2 cellular contexts compared by ENCODE assay signal in the genomic region with DNA sequence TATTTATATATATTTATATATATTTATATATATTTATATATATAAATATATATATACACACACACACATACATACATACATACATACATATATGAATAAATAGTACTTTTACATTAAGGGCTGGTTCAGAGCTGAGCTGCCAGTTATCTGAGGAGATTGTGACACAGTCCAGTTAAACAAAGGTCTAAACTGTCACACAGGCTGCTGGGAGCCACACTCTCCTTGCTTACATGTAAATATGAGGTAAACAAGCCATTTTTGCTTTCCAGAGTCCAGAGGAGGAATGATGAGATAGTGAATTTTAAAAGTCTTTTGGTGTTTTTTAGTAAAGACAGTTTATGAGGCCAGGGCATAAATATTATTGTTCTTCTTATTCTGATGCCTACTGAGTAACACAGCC.
TF ChIP-seq lines count a peak whose summit lies in the region.

No MANE protein-coding gene starts in this region.

TF ChIP-seq in liver, 16 proteins besides CTCF, POLR2A, EP300 and RAD21 (continued from another document):
- TF ChIP-seq, protein P1, sequence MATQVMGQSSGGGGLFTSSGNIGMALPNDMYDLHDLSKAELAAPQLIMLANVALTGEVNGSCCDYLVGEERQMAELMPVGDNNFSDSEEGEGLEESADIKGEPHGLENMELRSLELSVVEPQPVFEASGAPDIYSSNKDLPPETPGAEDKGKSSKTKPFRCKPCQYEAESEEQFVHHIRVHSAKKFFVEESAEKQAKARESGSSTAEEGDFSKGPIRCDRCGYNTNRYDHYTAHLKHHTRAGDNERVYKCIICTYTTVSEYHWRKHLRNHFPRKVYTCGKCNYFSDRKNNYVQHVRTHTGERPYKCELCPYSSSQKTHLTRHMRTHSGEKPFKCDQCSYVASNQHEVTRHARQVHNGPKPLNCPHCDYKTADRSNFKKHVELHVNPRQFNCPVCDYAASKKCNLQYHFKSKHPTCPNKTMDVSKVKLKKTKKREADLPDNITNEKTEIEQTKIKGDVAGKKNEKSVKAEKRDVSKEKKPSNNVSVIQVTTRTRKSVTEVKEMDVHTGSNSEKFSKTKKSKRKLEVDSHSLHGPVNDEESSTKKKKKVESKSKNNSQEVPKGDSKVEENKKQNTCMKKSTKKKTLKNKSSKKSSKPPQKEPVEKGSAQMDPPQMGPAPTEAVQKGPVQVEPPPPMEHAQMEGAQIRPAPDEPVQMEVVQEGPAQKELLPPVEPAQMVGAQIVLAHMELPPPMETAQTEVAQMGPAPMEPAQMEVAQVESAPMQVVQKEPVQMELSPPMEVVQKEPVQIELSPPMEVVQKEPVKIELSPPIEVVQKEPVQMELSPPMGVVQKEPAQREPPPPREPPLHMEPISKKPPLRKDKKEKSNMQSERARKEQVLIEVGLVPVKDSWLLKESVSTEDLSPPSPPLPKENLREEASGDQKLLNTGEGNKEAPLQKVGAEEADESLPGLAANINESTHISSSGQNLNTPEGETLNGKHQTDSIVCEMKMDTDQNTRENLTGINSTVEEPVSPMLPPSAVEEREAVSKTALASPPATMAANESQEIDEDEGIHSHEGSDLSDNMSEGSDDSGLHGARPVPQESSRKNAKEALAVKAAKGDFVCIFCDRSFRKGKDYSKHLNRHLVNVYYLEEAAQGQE (IDR thresholded peaks at IDR 0.05), result no peak

TF ChIP-seq in HepG2, 621 proteins besides CTCF, POLR2A, EP300 and RAD21 (continued from another document):
- TF ChIP-seq NFIB (CRISPR knock-in tag; IDR thresholded peaks at IDR 0.05; ENCODE audit: borderline replicate concordance) (no peak), ZNF546 (CRISPR knock-in tag; conservative IDR thresholded peaks at IDR 0.05) (no peak), ZNF430 (CRISPR knock-in tag; IDR thresholded peaks at IDR 0.05) (no peak), ARNT2 (CRISPR knock-in tag; IDR thresholded peaks at IDR 0.05; ENCODE audit: low read depth) (no peak), FOXO1 (CRISPR knock-in tag; IDR thresholded peaks at IDR 0.05) (no peak)
TF ChIP-seq in HepG2: peak in this region for 0.
